Comparison of ENCODE assay signal across 23 cellular contexts in the genomic region with DNA sequence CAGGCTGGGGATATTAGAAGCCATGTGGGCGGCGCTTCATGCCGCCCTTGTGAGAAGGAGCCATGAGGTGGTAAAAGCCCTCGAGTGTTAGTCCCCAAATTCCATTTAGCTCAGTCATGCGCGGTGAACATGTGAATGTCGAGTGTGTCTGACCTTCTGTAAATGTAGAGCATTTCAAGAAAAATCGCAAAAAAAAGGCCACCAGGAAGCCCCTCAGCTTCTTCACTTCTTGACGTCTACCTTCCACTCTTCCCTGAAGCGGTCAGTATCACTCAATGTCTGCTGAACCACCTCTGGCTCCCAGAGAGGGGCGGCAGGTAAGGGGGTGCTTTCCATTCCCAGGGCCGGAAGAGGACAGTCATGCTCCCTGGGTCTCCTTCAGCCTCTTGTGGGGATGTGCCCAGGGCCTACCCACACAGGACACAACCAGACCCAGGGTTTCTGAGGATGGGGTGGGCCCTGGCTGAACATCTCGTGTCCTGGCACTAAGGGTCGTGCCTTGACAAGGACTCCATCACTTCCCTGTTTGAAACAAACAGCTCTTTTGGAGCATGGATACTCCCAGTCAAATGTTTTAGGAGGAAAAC.
"Had no signal": no experiment of that assay in that cellular context is flagged by ENCODE, and none has a peak within 500 bp of the region (broad histone marks: within the 10 kb centered on the region; RNA-seq: fewer than 3 reads in every experiment).

No MANE protein-coding gene starts in this region.

- H3K4me1 Mint-ChIP-seq: memory B cell; stimulated activated naive B cell treated with anti-CD40 and anti-IgM and Interleukin-4, amounts not matched to agents 10 μg/mL and 1 μg/mL and 100 μg/mL, for 72 hours had no signal

- H3K4me2 ChIP-seq: neural progenitor cell had no signal

- DNase-seq: central memory CD4-positive, alpha-beta T cell; cortex of kidney; dorsolateral prefrontal cortex; effector CD8-positive, alpha-beta T cell; heart right ventricle; hypothalamus; left ventricle myocardium inferior; lower lobe of right lung; midbrain; occipital lobe; retina; right lobe of liver; stimulated activated CD4-positive, alpha-beta T cell treated with anti-CD3 and anti-CD28 coated beads, Interleukin-4, amount 100 ng/mL, for 1 hour; stimulated activated naive B cell treated with anti-CD40 and anti-IgM and Interleukin-4, amounts not matched to agents 10 μg/mL and 1 μg/mL and 100 μg/mL, for 72 hours; thyroid gland had no signal

- H3K9me3 Mint-ChIP-seq: memory B cell; natural killer cell treated with Interleukin-12 subunit alpha and Interleukin-12 subunit beta and Interleukin-15 and Interleukin-18, amount 100 ng/mL, for 72 hours; stimulated activated naive B cell treated with anti-CD40 and anti-IgM and Interleukin-4, amounts not matched to agents 10 μg/mL and 1 μg/mL and 100 μg/mL, for 72 hours had no signal

- H3K27ac Mint-ChIP-seq: memory B cell; natural killer cell treated with Interleukin-12 subunit alpha and Interleukin-12 subunit beta and Interleukin-15 and Interleukin-18, amount 100 ng/mL, for 72 hours; neural progenitor cell; stimulated activated naive B cell treated with anti-CD40 and anti-IgM and Interleukin-4, amounts not matched to agents 10 μg/mL and 1 μg/mL and 100 μg/mL, for 72 hours had no signal

- H3K36me3 Mint-ChIP-seq: memory B cell; natural killer cell treated with Interleukin-12 subunit alpha and Interleukin-12 subunit beta and Interleukin-15 and Interleukin-18, amount 100 ng/mL, for 72 hours; neural progenitor cell; stimulated activated naive B cell treated with anti-CD40 and anti-IgM and Interleukin-4, amounts not matched to agents 10 μg/mL and 1 μg/mL and 100 μg/mL, for 72 hours had no signal

- H3K4me3 Mint-ChIP-seq: memory B cell; natural killer cell treated with Interleukin-12 subunit alpha and Interleukin-12 subunit beta and Interleukin-15 and Interleukin-18, amount 100 ng/mL, for 72 hours; neural progenitor cell; stimulated activated naive B cell treated with anti-CD40 and anti-IgM and Interleukin-4, amounts not matched to agents 10 μg/mL and 1 μg/mL and 100 μg/mL, for 72 hours had no signal

- H3K27ac ChIP-seq: dorsolateral prefrontal cortex, left ventricle myocardium inferior, lower lobe of right lung, neural progenitor cell, parathyroid adenoma, prostate gland, right lobe of liver, suprapubic skin, thyroid gland, upper lobe of left lung had no signal

- H3K27me3 ChIP-seq: heart right ventricle, neural progenitor cell, right lobe of liver, suprapubic skin, thyroid gland, upper lobe of left lung had no signal

- H3K9me3 ChIP-seq: heart right ventricle, left ventricle myocardium inferior, lower lobe of right lung, prostate gland, right lobe of liver, suprapubic skin, thyroid gland, upper lobe of left lung had no signal

- H3K4me3 ChIP-seq: dorsolateral prefrontal cortex, heart right ventricle, left ventricle myocardium inferior, lower lobe of right lung, neural progenitor cell, prostate gland, right lobe of liver, suprapubic skin, thyroid gland, upper lobe of left lung had no signal

- H3K36me3 ChIP-seq: heart right ventricle, left ventricle myocardium inferior, lower lobe of right lung, neural progenitor cell, prostate gland, right lobe of liver, suprapubic skin, thyroid gland, upper lobe of left lung had no signal

- H3K9ac ChIP-seq: neural progenitor cell, parathyroid adenoma had no signal

- H2AFZ ChIP-seq: neural progenitor cell, parathyroid adenoma had no signal

- H3K4me1 ChIP-seq: lower lobe of right lung, neural progenitor cell, parathyroid adenoma, prostate gland, right lobe of liver, suprapubic skin, thyroid gland, upper lobe of left lung had no signal

- ATAC-seq: esophagus mucosa; lower lobe of right lung; right lobe of liver; stimulated activated naive B cell treated with anti-CD40 and anti-IgM and Interleukin-4, amounts not matched to agents 10 μg/mL and 1 μg/mL and 100 μg/mL, for 72 hours had no signal
